13 cellular contexts compared by ENCODE assay signal in the genomic region with DNA sequence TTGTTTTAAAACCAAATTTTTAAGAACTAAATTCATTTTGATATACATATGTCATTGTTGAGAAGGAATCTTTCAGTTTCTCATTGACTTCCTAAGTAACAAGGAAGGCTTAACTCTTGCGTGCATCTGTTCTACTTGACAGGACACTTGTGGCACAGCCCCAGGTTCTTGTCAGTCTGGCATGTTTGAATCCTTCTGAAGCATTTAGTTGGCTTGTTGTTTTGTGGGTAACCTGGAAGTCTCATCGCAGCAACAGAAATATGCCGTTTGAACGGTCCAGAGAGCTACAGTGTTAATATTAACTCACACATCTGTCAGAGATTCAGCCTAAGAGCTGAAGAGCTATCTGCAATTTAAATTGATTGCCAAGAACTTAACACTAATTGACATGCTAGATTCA.
DNase-seq lines count a peak whose midpoint lies in the region; ATAC-seq and TF ChIP-seq lines count a peak whose summit lies in the region.
"Had no signal": no experiment of that assay in that cellular context is flagged by ENCODE, and none has a peak within 500 bp of the region (broad histone marks: within the 10 kb centered on the region; RNA-seq: fewer than 3 reads in every experiment).

No MANE protein-coding gene starts in this region.

- DNase-seq in ACHN = peak; percentile 18
- peak; percentile 24 for DNase-seq in NCI-H524 treated with DMSO at 0.1 percent for 48 hours (lab: John Stamatoyannopoulos, UW)
- peak; percentile 65 for DNase-seq in epithelial cell of proximal tubule (ENCODE audit: low read depth)
- no peak for DNase-seq in DMS79 treated with DMSO at 0.1 percent for 48 hours (lab: John Stamatoyannopoulos, UW)
- DNase-seq in NCI-H1092 (lab: John Stamatoyannopoulos, UW) = no peak
- DNase-seq: BE2C; CD4-positive, alpha-beta memory T cell; H7; KBM-7 had no signal

- in situ Hi-C loops in ACHN (cut with HindIII; ENCODE audit: low pct_ligation_motif_present, low pct_unique_long_range_greater_than_20kb, low sequenced_read_pairs) = no loop called here

- H3K79me2 ChIP-seq in neural cell (replicated peaks; ENCODE audit: insufficient read depth, low read length) = no peaks in the 10 kb centered on the region

- TF ChIP-seq RAD21 in neural cell (conservative IDR thresholded peaks at IDR 0.05) = no peak

- no peak overlapping the region for H3K9ac ChIP-seq in neural cell (ENCODE audit: low read length)

- H4K20me1 ChIP-seq in neural cell (ENCODE audit: insufficient read depth) = no peaks in the 10 kb centered on the region

- no peak overlapping the region for H3K27ac ChIP-seq in neural cell (ENCODE audit: low read length)
- H3K27ac ChIP-seq: C4-2B had no signal

- TF ChIP-seq EP300 in neural cell (conservative IDR thresholded peaks at IDR 0.05; ENCODE audit: poor library complexity, severe bottlenecking) = peak; percentile 21

- no peaks in the 10 kb centered on the region for H3F3A ChIP-seq in neural cell (ENCODE audit: insufficient read depth, low read length, poor library complexity, severe bottlenecking)

- no peak overlapping the region for H2AFZ ChIP-seq in neural cell (ENCODE audit: low read depth, low read length)
- H2AFZ ChIP-seq: GM23338 had no signal

- ATAC-seq in GM18909 (IDR thresholded peaks at IDR 0.05; ENCODE audit: poor library complexity, unreplicated experiment) = no peak
- ATAC-seq: GM23338 had no signal

- H3K36me3 ChIP-seq in neural cell (ENCODE audit: insufficient read depth, low read length) = no peaks in the 10 kb centered on the region
- H3K36me3 ChIP-seq: BE2C had no signal

- TF ChIP-seq CTCF in epithelial cell of proximal tubule (conservative IDR thresholded peaks at IDR 0.05; ENCODE audit: low read depth, low read length) = no peak
- TF ChIP-seq CTCF in neural cell (IDR thresholded peaks at IDR 0.05; ENCODE audit: poor library complexity, severe bottlenecking) = no peak

- H3K9me2 ChIP-seq in neural cell (ENCODE audit: insufficient read depth, low read length) = no peaks in the 10 kb centered on the region

- no peak overlapping the region for H3K4me2 ChIP-seq in neural cell (ENCODE audit: low read length)
- H3K4me2 ChIP-seq: GM23338 had no signal

- H3K4me3 ChIP-seq in epithelial cell of proximal tubule (ENCODE audit: low read depth, low read length) (no peak overlapping the region), neural cell (ENCODE audit: low read length) (no peak overlapping the region)
- H3K4me3 ChIP-seq: GM23338 had no signal

- no peaks in the 10 kb centered on the region for H3K27me3 ChIP-seq in neural cell (ENCODE audit: insufficient read depth, low read depth, low read length)

- H3K9me3 ChIP-seq in neural cell (ENCODE audit: low read length) = no peaks in the 10 kb centered on the region
- H3K9me3 ChIP-seq: BE2C had no signal

TF ChIP-seq in neural cell, 6 proteins besides CTCF, POLR2A, EP300 and RAD21:
- TF ChIP-seq EZH2 (IDR thresholded peaks at IDR 0.05; ENCODE audit: borderline replicate concordance, insufficient read depth, low read length, poor library complexity, severe bottlenecking) = no peak
- TF ChIP-seq TAF1 (IDR thresholded peaks at IDR 0.05; ENCODE audit: low read depth) = no peak
- TF ChIP-seq MXI1 (conservative IDR thresholded peaks at IDR 0.05; ENCODE audit: poor library complexity, severe bottlenecking) = no peak
- no peak for TF ChIP-seq SMC3 (conservative IDR thresholded peaks at IDR 0.05; ENCODE audit: poor library complexity)
- TF ChIP-seq, protein P1, sequence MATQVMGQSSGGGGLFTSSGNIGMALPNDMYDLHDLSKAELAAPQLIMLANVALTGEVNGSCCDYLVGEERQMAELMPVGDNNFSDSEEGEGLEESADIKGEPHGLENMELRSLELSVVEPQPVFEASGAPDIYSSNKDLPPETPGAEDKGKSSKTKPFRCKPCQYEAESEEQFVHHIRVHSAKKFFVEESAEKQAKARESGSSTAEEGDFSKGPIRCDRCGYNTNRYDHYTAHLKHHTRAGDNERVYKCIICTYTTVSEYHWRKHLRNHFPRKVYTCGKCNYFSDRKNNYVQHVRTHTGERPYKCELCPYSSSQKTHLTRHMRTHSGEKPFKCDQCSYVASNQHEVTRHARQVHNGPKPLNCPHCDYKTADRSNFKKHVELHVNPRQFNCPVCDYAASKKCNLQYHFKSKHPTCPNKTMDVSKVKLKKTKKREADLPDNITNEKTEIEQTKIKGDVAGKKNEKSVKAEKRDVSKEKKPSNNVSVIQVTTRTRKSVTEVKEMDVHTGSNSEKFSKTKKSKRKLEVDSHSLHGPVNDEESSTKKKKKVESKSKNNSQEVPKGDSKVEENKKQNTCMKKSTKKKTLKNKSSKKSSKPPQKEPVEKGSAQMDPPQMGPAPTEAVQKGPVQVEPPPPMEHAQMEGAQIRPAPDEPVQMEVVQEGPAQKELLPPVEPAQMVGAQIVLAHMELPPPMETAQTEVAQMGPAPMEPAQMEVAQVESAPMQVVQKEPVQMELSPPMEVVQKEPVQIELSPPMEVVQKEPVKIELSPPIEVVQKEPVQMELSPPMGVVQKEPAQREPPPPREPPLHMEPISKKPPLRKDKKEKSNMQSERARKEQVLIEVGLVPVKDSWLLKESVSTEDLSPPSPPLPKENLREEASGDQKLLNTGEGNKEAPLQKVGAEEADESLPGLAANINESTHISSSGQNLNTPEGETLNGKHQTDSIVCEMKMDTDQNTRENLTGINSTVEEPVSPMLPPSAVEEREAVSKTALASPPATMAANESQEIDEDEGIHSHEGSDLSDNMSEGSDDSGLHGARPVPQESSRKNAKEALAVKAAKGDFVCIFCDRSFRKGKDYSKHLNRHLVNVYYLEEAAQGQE (IDR thresholded peaks at IDR 0.05; ENCODE audit: borderline replicate concordance) = no peak
- no peak for TF ChIP-seq POLR2AphosphoS5 (IDR thresholded peaks at IDR 0.05)

Comparison
In these comparisons a context has a peak if more than half of its experiments do, and no peak if none do; other contexts are left out.
1. DNase-seq: peak in ACHN (single experiment), NCI-H524 treated with DMSO at 0.1 percent for 48 hours (single experiment) and epithelial cell of proximal tubule (single experiment); none in DMS79 treated with DMSO at 0.1 percent for 48 hours (single experiment) and NCI-H1092 (single experiment).